Comparison of ENCODE assay signal across 13 cellular contexts in the genomic region with DNA sequence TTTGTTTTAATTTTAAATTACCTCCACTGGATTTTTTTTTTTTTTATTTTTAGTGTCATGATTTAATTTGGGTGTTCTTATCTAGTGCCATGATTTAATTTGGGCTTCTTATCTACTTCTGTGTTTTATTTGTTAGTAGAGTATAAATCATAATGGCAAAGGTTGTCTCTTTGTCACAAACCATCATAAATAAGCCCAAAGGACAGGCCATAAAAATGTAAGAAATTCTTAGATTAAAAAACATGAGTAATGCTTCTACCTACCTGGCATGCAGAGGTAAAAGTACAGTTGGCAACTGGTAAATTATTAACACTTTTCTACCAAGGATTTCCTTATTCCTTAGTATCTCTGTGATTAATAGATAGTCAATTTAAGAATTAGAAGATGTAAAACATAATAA. TPM values are rescaled to one million over a fixed set of nuclear protein-coding genes. Genes with fewer than 3 reads are reported as not detected.
DNase-seq lines count a peak whose midpoint lies in the region; ATAC-seq and TF ChIP-seq lines count a peak whose summit lies in the region.
"Had no signal": no experiment of that assay in that cellular context is flagged by ENCODE, and none has a peak within 500 bp of the region (broad histone marks: within the 10 kb centered on the region; RNA-seq: fewer than 3 reads in every experiment).

No MANE protein-coding gene starts in this region.

- H3K4me3 Mint-ChIP-seq in Caco-2 (ENCODE audit: unreplicated experiment), result peak overlapping the region; percentile 2
- H3K4me3 Mint-ChIP-seq: CD14-positive monocyte; CD8-positive, alpha-beta T cell had no signal

- no peak for TF ChIP-seq CTCF in Caco-2 (IDR thresholded peaks at IDR 0.05; ENCODE audit: insufficient read depth in 1 of 2, low read depth in 1 of 2, low read length in 1 of 2, severe bottlenecking in 1 of 2, unreplicated experiment in 1 of 2)
- no peak for TF ChIP-seq CTCF in hepatocyte (IDR thresholded peaks at IDR 0.05; ENCODE audit: poor library complexity)
- no peak for TF ChIP-seq CTCF in mucosa of descending colon (IDR thresholded peaks at IDR 0.05)

- H3K79me2 ChIP-seq in hepatocyte, result no peaks in the 10 kb centered on the region

- POLR2A ChIA-PET in Caco-2 (lab: Charles Lee), result no interaction called here

- H3K36me3 ChIP-seq in Caco-2 (ENCODE audit: control insufficient read depth, insufficient read depth, low read length) (no peaks in the 10 kb centered on the region), hepatocyte (replicated peaks; ENCODE audit: insufficient read depth, low read depth) (no peaks in the 10 kb centered on the region), mucosa of descending colon (ENCODE audit: low read depth) (no peaks in the 10 kb centered on the region)

- ATAC-seq in mucosa of descending colon (peak; percentile 83), left lobe of liver (no peak)
- ATAC-seq: CD8-positive, alpha-beta T cell; HCT116 had no signal

- no peaks in the 10 kb centered on the region for H4K20me1 ChIP-seq in hepatocyte (ENCODE audit: insufficient read depth, poor library complexity, severe bottlenecking)

- no peaks in the 10 kb centered on the region for H3K27me3 Mint-ChIP-seq in Caco-2 (ENCODE audit: insufficient read depth, unreplicated experiment)

- peaks cover 43% of the 10 kb centered on the region for H3K4me1 Mint-ChIP-seq in Caco-2 (ENCODE audit: low read depth, unreplicated experiment)
- H3K4me1 Mint-ChIP-seq: CD14-positive monocyte had no signal

- no peak overlapping the region for H3K27ac Mint-ChIP-seq in Caco-2 (ENCODE audit: unreplicated experiment)
- H3K27ac Mint-ChIP-seq: CD14-positive monocyte; CD8-positive, alpha-beta T cell had no signal

- no peaks in the 10 kb centered on the region for H3K9me3 Mint-ChIP-seq in Caco-2 (ENCODE audit: unreplicated experiment)
- H3K9me3 Mint-ChIP-seq: CD14-positive monocyte; CD8-positive, alpha-beta T cell had no signal

- H2AFZ ChIP-seq in hepatocyte, result no peak overlapping the region

- peaks cover 7% of the 10 kb centered on the region for H3K36me3 Mint-ChIP-seq in Caco-2 (ENCODE audit: insufficient read depth, unreplicated experiment)
- H3K36me3 Mint-ChIP-seq: CD14-positive monocyte; CD8-positive, alpha-beta T cell had no signal

- CTCF ChIA-PET in Caco-2 (lab: Charles Lee), result interaction anchor here (2.0 kb wide), 1 partner anchor 30 kb away, joined by 8 read pairs; no protein-coding TSS in a partner anchor

- H3K27me3 ChIP-seq in Caco-2 (replicated peaks; ENCODE audit: control insufficient read depth, insufficient read depth, low read length) (no peaks in the 10 kb centered on the region), hepatocyte (no peaks in the 10 kb centered on the region)

- BruUV-seq in Caco-2 (replicated peaks; lab: Mats Ljungman, UMichigan), result no TSS peak

- no peaks in the 10 kb centered on the region for H3K9me2 ChIP-seq in hepatocyte (replicated peaks; ENCODE audit: insufficient read depth)

- intact Hi-C loops in Caco-2 (cut with micrococcal nuclease; ENCODE audit: unreplicated experiment), result loop anchor here (5.0 kb wide), 2 partner anchors 304 to 311 kb away; a partner anchor contains a TSS
- intact Hi-C loops in mucosa of descending colon (cut with DNase I, micrococcal nuclease), result no loop called here

- H3K4me1 ChIP-seq in Caco-2, result peaks cover 39% of the 10 kb centered on the region
- H3K4me1 ChIP-seq in hepatocyte (ENCODE audit: insufficient read depth), result peaks cover 14% of the 10 kb centered on the region
- H3K4me1 ChIP-seq in mucosa of descending colon (ENCODE audit: low read depth), result no peaks in the 10 kb centered on the region

- peak in 1 of 2 experiments; percentile 15 for DNase-seq in Caco-2
- DNase-seq in SK-N-DZ (ENCODE audit: low spot score), result peak; percentile 58
- peak; percentile 21 for DNase-seq in hepatocyte (ENCODE audit: low spot score)
- DNase-seq in mucosa of descending colon, result no peak
- no peak for DNase-seq in left lobe of liver (ENCODE audit: low spot score)
- no peak for DNase-seq in EL
- DNase-seq in activated CD4-positive, alpha-beta T cell treated with anti-CD3 and anti-CD28 coated beads, Interleukin-2, amount 50 U/mL, for 1 hour, result no peak
- no peak for DNase-seq in NCI-H82 treated with DMSO at 0.1 percent for 48 hours (lab: John Stamatoyannopoulos, UW; ENCODE audit: unreplicated experiment)
- DNase-seq: CD8-positive, alpha-beta T cell; COR-L47 had no signal

- H3K9me3 ChIP-seq in Caco-2 (no peaks in the 10 kb centered on the region), hepatocyte (ENCODE audit: low read depth) (no peaks in the 10 kb centered on the region), mucosa of descending colon (no peaks in the 10 kb centered on the region)

- H3K27ac ChIP-seq in hepatocyte, result peak overlapping the region; percentile 78
- H3K27ac ChIP-seq: 22Rv1 had no signal

- H3K4me3 ChIP-seq in Caco-2 (ENCODE audit: low read depth, low read length), result no peak overlapping the region
- H3K4me3 ChIP-seq in hepatocyte, result no peak overlapping the region
- H3K4me3 ChIP-seq in mucosa of descending colon, result no peak overlapping the region

- H3K4me2 ChIP-seq in hepatocyte, result peak overlapping the region; percentile 40

RNA-seq across cellular contexts. Expression of a gene that starts 55.2 kb away (rescaled TPM):
- total RNA-seq in Caco-2 (2022), result 29.9 and 31.4 TPM in 2 replicates
- 34.3 and 36.0 TPM in 2 replicates for polyA plus RNA-seq in SK-N-DZ (2014; cell fraction: cytosol; rRNA removed)
- polyA plus RNA-seq in SK-N-DZ (2014; cell fraction: nucleus; rRNA removed), result 62.9 and 103 TPM in 2 replicates
- 58.7 and 67.1 TPM in 2 replicates for total RNA-seq in hepatocyte
- polyA plus RNA-seq in hepatocyte, result 31.3 and 34.4 TPM in 2 replicates
- 10 to 100 TPM; 58.6 to 85.0 (median 62.7) TPM for total RNA-seq in mucosa of descending colon
- 23.9 TPM for total RNA-seq in left lobe of liver

Comparison
In these comparisons a context has a peak if more than half of its experiments do, and no peak if none do; other contexts are left out.
1. DNase-seq: peak in SK-N-DZ (single experiment) and hepatocyte (single experiment); none in mucosa of descending colon (0 of 3), left lobe of liver (single experiment), EL (single experiment), activated CD4-positive, alpha-beta T cell treated with anti-CD3 and anti-CD28 coated beads, Interleukin-2, amount 50 U/mL, for 1 hour (single experiment) and NCI-H82 treated with DMSO at 0.1 percent for 48 hours (single experiment).